1 cellular context compared by ENCODE assay signal in the genomic region with DNA sequence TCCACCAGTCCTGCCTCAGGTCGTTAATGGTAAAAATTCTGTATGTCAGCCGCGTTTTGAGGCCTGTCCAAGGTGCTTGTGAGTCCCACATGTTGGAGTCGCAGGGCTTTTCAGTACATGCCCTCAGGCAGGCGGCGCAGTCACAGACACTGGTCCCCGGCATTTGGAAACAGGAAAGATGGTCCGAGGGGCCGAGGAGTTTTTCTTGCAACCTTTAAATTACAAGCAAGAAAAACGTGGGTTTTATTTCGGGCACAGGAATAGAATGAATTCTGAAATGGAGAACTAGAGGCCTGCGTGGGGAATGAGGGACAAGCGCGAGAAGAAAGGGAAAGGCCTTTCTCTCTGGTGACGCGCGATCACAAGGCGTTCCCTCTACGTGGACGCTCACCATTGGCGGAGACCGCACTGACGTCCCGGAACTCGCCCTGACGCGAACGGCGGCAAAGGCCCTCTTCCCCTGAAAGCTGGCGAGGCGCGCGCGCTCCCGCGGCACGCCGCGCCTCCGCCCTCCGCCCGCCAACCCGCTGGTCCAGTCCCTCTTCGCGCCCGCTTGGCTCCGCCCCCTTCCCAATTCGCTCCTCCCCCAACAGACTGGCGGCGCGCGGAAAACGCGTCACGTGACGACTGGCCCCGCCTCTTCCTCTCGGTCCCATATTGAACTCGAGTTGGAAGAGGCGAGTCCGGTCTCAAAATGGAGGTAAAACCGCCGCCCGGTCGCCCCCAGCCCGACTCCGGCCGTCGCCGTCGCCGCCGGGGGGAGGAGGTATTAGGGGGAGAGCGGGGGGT.
A peak's percentile ranks its signal among the peaks of the same experiment; 100 is the strongest.
TF ChIP-seq lines count a peak whose summit lies in the region.

A gene (plus strand): TSS at position 689 of the 789 bp plus-strand sequence. CDS start 6 bp downstream, at position 695.

TF ChIP-seq in K562, 482 proteins besides CTCF, POLR2A, EP300 and RAD21 (continued from another document and continues in another):
- TF ChIP-seq, protein P1, sequence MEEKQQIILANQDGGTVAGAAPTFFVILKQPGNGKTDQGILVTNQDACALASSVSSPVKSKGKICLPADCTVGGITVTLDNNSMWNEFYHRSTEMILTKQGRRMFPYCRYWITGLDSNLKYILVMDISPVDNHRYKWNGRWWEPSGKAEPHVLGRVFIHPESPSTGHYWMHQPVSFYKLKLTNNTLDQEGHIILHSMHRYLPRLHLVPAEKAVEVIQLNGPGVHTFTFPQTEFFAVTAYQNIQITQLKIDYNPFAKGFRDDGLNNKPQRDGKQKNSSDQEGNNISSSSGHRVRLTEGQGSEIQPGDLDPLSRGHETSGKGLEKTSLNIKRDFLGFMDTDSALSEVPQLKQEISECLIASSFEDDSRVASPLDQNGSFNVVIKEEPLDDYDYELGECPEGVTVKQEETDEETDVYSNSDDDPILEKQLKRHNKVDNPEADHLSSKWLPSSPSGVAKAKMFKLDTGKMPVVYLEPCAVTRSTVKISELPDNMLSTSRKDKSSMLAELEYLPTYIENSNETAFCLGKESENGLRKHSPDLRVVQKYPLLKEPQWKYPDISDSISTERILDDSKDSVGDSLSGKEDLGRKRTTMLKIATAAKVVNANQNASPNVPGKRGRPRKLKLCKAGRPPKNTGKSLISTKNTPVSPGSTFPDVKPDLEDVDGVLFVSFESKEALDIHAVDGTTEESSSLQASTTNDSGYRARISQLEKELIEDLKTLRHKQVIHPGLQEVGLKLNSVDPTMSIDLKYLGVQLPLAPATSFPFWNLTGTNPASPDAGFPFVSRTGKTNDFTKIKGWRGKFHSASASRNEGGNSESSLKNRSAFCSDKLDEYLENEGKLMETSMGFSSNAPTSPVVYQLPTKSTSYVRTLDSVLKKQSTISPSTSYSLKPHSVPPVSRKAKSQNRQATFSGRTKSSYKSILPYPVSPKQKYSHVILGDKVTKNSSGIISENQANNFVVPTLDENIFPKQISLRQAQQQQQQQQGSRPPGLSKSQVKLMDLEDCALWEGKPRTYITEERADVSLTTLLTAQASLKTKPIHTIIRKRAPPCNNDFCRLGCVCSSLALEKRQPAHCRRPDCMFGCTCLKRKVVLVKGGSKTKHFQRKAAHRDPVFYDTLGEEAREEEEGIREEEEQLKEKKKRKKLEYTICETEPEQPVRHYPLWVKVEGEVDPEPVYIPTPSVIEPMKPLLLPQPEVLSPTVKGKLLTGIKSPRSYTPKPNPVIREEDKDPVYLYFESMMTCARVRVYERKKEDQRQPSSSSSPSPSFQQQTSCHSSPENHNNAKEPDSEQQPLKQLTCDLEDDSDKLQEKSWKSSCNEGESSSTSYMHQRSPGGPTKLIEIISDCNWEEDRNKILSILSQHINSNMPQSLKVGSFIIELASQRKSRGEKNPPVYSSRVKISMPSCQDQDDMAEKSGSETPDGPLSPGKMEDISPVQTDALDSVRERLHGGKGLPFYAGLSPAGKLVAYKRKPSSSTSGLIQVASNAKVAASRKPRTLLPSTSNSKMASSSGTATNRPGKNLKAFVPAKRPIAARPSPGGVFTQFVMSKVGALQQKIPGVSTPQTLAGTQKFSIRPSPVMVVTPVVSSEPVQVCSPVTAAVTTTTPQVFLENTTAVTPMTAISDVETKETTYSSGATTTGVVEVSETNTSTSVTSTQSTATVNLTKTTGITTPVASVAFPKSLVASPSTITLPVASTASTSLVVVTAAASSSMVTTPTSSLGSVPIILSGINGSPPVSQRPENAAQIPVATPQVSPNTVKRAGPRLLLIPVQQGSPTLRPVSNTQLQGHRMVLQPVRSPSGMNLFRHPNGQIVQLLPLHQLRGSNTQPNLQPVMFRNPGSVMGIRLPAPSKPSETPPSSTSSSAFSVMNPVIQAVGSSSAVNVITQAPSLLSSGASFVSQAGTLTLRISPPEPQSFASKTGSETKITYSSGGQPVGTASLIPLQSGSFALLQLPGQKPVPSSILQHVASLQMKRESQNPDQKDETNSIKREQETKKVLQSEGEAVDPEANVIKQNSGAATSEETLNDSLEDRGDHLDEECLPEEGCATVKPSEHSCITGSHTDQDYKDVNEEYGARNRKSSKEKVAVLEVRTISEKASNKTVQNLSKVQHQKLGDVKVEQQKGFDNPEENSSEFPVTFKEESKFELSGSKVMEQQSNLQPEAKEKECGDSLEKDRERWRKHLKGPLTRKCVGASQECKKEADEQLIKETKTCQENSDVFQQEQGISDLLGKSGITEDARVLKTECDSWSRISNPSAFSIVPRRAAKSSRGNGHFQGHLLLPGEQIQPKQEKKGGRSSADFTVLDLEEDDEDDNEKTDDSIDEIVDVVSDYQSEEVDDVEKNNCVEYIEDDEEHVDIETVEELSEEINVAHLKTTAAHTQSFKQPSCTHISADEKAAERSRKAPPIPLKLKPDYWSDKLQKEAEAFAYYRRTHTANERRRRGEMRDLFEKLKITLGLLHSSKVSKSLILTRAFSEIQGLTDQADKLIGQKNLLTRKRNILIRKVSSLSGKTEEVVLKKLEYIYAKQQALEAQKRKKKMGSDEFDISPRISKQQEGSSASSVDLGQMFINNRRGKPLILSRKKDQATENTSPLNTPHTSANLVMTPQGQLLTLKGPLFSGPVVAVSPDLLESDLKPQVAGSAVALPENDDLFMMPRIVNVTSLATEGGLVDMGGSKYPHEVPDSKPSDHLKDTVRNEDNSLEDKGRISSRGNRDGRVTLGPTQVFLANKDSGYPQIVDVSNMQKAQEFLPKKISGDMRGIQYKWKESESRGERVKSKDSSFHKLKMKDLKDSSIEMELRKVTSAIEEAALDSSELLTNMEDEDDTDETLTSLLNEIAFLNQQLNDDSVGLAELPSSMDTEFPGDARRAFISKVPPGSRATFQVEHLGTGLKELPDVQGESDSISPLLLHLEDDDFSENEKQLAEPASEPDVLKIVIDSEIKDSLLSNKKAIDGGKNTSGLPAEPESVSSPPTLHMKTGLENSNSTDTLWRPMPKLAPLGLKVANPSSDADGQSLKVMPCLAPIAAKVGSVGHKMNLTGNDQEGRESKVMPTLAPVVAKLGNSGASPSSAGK (IDR thresholded peaks at IDR 0.05), result peak; percentile 95
- peak; percentile 89 for TF ChIP-seq SMAD1 (IDR thresholded peaks at IDR 0.05; ENCODE audit: low read depth, low read length, partially characterized antibody)
- TF ChIP-seq ELF1 (tag; IDR thresholded peaks at IDR 0.05), result no peak
- TF ChIP-seq ZNF347 (CRISPR knock-in tag; IDR thresholded peaks at IDR 0.05; ENCODE audit: low read depth), result no peak
- TF ChIP-seq KHSRP (IDR thresholded peaks at IDR 0.05), result peak; percentile 80
- no peak for TF ChIP-seq TCF7 (IDR thresholded peaks at IDR 0.05; ENCODE audit: borderline replicate concordance)
- TF ChIP-seq, protein P2, sequence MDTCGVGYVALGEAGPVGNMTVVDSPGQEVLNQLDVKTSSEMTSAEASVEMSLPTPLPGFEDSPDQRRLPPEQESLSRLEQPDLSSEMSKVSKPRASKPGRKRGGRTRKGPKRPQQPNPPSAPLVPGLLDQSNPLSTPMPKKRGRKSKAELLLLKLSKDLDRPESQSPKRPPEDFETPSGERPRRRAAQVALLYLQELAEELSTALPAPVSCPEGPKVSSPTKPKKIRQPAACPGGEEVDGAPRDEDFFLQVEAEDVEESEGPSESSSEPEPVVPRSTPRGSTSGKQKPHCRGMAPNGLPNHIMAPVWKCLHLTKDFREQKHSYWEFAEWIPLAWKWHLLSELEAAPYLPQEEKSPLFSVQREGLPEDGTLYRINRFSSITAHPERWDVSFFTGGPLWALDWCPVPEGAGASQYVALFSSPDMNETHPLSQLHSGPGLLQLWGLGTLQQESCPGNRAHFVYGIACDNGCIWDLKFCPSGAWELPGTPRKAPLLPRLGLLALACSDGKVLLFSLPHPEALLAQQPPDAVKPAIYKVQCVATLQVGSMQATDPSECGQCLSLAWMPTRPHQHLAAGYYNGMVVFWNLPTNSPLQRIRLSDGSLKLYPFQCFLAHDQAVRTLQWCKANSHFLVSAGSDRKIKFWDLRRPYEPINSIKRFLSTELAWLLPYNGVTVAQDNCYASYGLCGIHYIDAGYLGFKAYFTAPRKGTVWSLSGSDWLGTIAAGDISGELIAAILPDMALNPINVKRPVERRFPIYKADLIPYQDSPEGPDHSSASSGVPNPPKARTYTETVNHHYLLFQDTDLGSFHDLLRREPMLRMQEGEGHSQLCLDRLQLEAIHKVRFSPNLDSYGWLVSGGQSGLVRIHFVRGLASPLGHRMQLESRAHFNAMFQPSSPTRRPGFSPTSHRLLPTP (IDR thresholded peaks at IDR 0.05; ENCODE audit: borderline replicate concordance, extremely low read depth, insufficient read length), result no peak
- no peak for TF ChIP-seq CREBBP (IDR thresholded peaks at IDR 0.05; ENCODE audit: low read depth, low read length)
- TF ChIP-seq, protein P3, sequence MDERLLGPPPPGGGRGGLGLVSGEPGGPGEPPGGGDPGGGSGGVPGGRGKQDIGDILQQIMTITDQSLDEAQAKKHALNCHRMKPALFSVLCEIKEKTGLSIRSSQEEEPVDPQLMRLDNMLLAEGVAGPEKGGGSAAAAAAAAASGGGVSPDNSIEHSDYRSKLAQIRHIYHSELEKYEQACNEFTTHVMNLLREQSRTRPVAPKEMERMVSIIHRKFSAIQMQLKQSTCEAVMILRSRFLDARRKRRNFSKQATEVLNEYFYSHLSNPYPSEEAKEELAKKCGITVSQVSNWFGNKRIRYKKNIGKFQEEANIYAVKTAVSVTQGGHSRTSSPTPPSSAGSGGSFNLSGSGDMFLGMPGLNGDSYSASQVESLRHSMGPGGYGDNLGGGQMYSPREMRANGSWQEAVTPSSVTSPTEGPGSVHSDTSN (CRISPR knock-in tag; IDR thresholded peaks at IDR 0.05; ENCODE audit: low read depth), result no peak
- TF ChIP-seq, protein P3 (tag; conservative IDR thresholded peaks at IDR 0.05; ENCODE audit: low read depth), result peak; percentile 56; the same call in 1 of the 2 replicates
- TF ChIP-seq, protein P4, sequence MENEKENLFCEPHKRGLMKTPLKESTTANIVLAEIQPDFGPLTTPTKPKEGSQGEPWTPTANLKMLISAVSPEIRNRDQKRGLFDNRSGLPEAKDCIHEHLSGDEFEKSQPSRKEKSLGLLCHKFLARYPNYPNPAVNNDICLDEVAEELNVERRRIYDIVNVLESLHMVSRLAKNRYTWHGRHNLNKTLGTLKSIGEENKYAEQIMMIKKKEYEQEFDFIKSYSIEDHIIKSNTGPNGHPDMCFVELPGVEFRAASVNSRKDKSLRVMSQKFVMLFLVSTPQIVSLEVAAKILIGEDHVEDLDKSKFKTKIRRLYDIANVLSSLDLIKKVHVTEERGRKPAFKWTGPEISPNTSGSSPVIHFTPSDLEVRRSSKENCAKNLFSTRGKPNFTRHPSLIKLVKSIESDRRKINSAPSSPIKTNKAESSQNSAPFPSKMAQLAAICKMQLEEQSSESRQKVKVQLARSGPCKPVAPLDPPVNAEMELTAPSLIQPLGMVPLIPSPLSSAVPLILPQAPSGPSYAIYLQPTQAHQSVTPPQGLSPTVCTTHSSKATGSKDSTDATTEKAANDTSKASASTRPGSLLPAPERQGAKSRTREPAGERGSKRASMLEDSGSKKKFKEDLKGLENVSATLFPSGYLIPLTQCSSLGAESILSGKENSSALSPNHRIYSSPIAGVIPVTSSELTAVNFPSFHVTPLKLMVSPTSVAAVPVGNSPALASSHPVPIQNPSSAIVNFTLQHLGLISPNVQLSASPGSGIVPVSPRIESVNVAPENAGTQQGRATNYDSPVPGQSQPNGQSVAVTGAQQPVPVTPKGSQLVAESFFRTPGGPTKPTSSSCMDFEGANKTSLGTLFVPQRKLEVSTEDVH (IDR thresholded peaks at IDR 0.05; ENCODE audit: low read depth, partially characterized antibody), result peak; percentile 81
- TF ChIP-seq ZEB2 (IDR thresholded peaks at IDR 0.05), result 0 out of 2 replicates have a peak, but pooled peaks have one; percentile 16
- no peak for TF ChIP-seq ZNF668 (CRISPR knock-in tag; IDR thresholded peaks at IDR 0.05)
- TF ChIP-seq EP400 (IDR thresholded peaks at IDR 0.05), result peak; percentile 97
- no peak for TF ChIP-seq ZKSCAN3 (CRISPR knock-in tag; IDR thresholded peaks at IDR 0.05)
